Comparison of ENCODE assay signal across 8 cellular contexts in the genomic region with DNA sequence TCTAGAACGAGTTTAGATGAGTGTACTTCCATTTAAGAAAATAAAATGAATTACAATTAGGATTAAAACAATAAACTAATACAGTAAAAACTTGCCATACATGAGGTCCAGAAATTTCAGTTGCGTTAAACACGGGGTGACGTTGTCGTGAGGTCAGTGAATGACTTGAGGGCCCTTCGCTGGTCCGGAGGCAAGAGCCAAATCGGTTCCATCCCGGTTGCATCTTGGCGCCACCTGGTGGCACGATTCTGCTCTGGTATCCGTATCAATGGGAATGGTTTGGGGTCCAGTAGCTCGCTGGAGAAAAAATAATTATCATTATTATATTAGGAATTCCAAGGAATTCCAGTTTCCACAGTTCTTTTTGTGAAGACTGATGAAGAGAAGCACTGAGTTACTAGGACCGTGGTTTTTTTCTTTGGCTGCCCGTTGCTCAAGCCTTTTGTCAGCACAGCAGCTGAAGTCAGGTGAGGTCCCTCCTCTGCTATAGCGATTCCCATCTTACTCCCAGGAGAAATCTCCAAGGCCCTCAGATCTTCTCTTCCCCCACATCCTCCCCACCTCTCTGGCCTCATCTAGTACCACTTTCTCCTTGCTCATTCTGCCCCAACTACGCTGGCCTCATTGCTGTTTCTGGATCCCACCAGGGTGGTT.
DNase-seq lines count a peak whose midpoint lies in the region; FAIRE-seq and TF ChIP-seq lines count a peak whose summit lies in the region.

No MANE protein-coding gene starts in this region.

- intact Hi-C loops in activated T-helper 2 cell treated with anti-CD3 and anti-CD28 coated beads, Interferon-gamma antibody, Interleukin-2, Interleukin-4, amounts not matched to agents 10 μg/mL and 5 μg/mL and 100 μg/mL, durations not matched to agents 14 hours and 24 hours and 36 hours (cut with micrococcal nuclease): loop anchor here (1.0 to 5.0 kb wide), 3 partner anchors 625 to 764 kb away; no protein-coding TSS in a partner anchor

- no peaks in the 10 kb centered on the region for H3K9me3 Mint-ChIP-seq in activated T-helper 2 cell treated with anti-CD3 and anti-CD28 coated beads, Interferon-gamma antibody, Interleukin-2, Interleukin-4, amounts not matched to agents 10 μg/mL and 5 μg/mL and 100 μg/mL, durations not matched to agents 14 hours and 24 hours and 36 hours

- H3K4me1 Mint-ChIP-seq in activated T-helper 2 cell treated with anti-CD3 and anti-CD28 coated beads, Interferon-gamma antibody, Interleukin-2, Interleukin-4, amounts not matched to agents 10 μg/mL and 5 μg/mL and 100 μg/mL, durations not matched to agents 14 hours and 24 hours and 36 hours (ENCODE audit: low read depth): no peaks in the 10 kb centered on the region

- H3K27me3 Mint-ChIP-seq in activated T-helper 2 cell treated with anti-CD3 and anti-CD28 coated beads, Interferon-gamma antibody, Interleukin-2, Interleukin-4, amounts not matched to agents 10 μg/mL and 5 μg/mL and 100 μg/mL, durations not matched to agents 14 hours and 24 hours and 36 hours (ENCODE audit: low read depth): no peaks in the 10 kb centered on the region

- peak; percentile 75 for TF ChIP-seq RAD21 in Ishikawa (IDR thresholded peaks at IDR 0.05; ENCODE audit: low read depth)

- DNase-seq in SIG-M5 treated with dmso at 0.1 percent for 504 hours (lab: John Stamatoyannopoulos, UW; ENCODE audit: unreplicated experiment) (peak; percentile 32), SIG-M5 (lab: John Stamatoyannopoulos, UW) (no peak), RPMI8226 (peak; percentile 82), foreskin melanocyte (peak; percentile 45), pons (ENCODE audit: low spot score) (peak; percentile 57), urothelium cell line (ENCODE audit: low spot score) (peak; percentile 76)
- peak; percentile 33 for DNase-seq in activated T-helper 2 cell treated with anti-CD3 and anti-CD28 coated beads, Interferon-gamma antibody, Interleukin-2, Interleukin-4, amounts not matched to agents 10 μg/mL and 5 μg/mL and 100 μg/mL, durations not matched to agents 14 hours and 24 hours and 36 hours (ENCODE audit: low spot score)

- no peaks in the 10 kb centered on the region for H3K36me3 Mint-ChIP-seq in activated T-helper 2 cell treated with anti-CD3 and anti-CD28 coated beads, Interferon-gamma antibody, Interleukin-2, Interleukin-4, amounts not matched to agents 10 μg/mL and 5 μg/mL and 100 μg/mL, durations not matched to agents 14 hours and 24 hours and 36 hours (ENCODE audit: low read depth)

- no peak overlapping the region for H3K27ac Mint-ChIP-seq in activated T-helper 2 cell treated with anti-CD3 and anti-CD28 coated beads, Interferon-gamma antibody, Interleukin-2, Interleukin-4, amounts not matched to agents 10 μg/mL and 5 μg/mL and 100 μg/mL, durations not matched to agents 14 hours and 24 hours and 36 hours

- no peak overlapping the region for H3K4me3 Mint-ChIP-seq in activated T-helper 2 cell treated with anti-CD3 and anti-CD28 coated beads, Interferon-gamma antibody, Interleukin-2, Interleukin-4, amounts not matched to agents 10 μg/mL and 5 μg/mL and 100 μg/mL, durations not matched to agents 14 hours and 24 hours and 36 hours (ENCODE audit: low read depth)

- FAIRE-seq in urothelium cell line (lab: Jason Lieb, UNC): no peak

- TF ChIP-seq EP300 in Ishikawa (IDR thresholded peaks at IDR 0.05; ENCODE audit: borderline replicate concordance): no peak

TF ChIP-seq in Ishikawa, 13 proteins besides CTCF, POLR2A, EP300 and RAD21:
- TF ChIP-seq EGR1 (IDR thresholded peaks at IDR 0.05) (no peak), YY1 (IDR thresholded peaks at IDR 0.05; ENCODE audit: low read depth) (no peak), FOXM1 (IDR thresholded peaks at IDR 0.05; ENCODE audit: borderline replicate concordance, low read depth) (no peak), TCF12 (IDR thresholded peaks at IDR 0.05; ENCODE audit: low read depth) (no peak), TEAD4 (IDR thresholded peaks at IDR 0.05) (no peak)
- TF ChIP-seq, protein P1, sequence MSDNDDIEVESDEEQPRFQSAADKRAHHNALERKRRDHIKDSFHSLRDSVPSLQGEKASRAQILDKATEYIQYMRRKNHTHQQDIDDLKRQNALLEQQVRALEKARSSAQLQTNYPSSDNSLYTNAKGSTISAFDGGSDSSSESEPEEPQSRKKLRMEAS (IDR thresholded peaks at IDR 0.05): no peak
TF ChIP-seq in Ishikawa: peak in this region for 0.
